ENCODE assay signal across 8 cellular contexts in genomic region chr1:63773496-63773814, GRCh38. TPM values are rescaled to one million over a fixed set of nuclear protein-coding genes. Genes with fewer than 3 reads are reported as not detected.
DNase-seq lines count a peak whose midpoint lies in the region; ATAC-seq and TF ChIP-seq lines count a peak whose summit lies in the region.

No MANE protein-coding gene starts in this region.

- H3K4me3 ChIP-seq in Caco-2 (ENCODE audit: low read depth, low read length), result peak overlapping the region; percentile 84
- peak overlapping the region; percentile 70 for H3K4me3 ChIP-seq in colonic mucosa

- peaks cover 12% of the 10 kb centered on the region for H3K4me1 Mint-ChIP-seq in Caco-2 (ENCODE audit: low read depth, unreplicated experiment)
- peaks cover 37% of the 10 kb centered on the region for H3K4me1 Mint-ChIP-seq in nephron progenitor cell

- H3K4me1 ChIP-seq in Caco-2 (peaks cover 13% of the 10 kb centered on the region), colonic mucosa (no peaks in the 10 kb centered on the region)

- H3K27ac ChIP-seq in colonic mucosa, result peak overlapping the region; percentile 67

- ATAC-seq in HG03521 (IDR thresholded peaks at IDR 0.05; ENCODE audit: unreplicated experiment) (peak; percentile 11), HG02970 (IDR thresholded peaks at IDR 0.05; ENCODE audit: low FRiP score, unreplicated experiment) (no peak)

- no peaks in the 10 kb centered on the region for H3K27me3 ChIP-seq in Caco-2 (replicated peaks; ENCODE audit: control insufficient read depth, insufficient read depth, low read length)
- H3K27me3 ChIP-seq in colonic mucosa, result no peaks in the 10 kb centered on the region

- H3K27ac Mint-ChIP-seq in Caco-2 (ENCODE audit: unreplicated experiment) (peak overlapping the region; percentile 77), nephron progenitor cell (no peak overlapping the region)

- POLR2A ChIA-PET in Caco-2 (lab: Charles Lee), result interaction anchor here (0.6 to 1.1 kb wide), 3 partner anchors 56 to 209 kb away, joined by 3 to 5 read pairs (median 3); no protein-coding TSS in a partner anchor

- DNase-seq in Caco-2, result no peak
- DNase-seq in colonic mucosa, result no peak
- no peak for DNase-seq in nephron progenitor cell
- no peak for DNase-seq in NCI-H2107 (lab: John Stamatoyannopoulos, UW)
- no peak for DNase-seq in NK-92 treated with Interleukin-12 subunit alpha and Interleukin-12 subunit beta, amount 100 ng/mL, for 24 hours (lab: John Stamatoyannopoulos, UW)
- no peak for DNase-seq in effector CD4-positive, alpha-beta T cell

- H3K9ac ChIP-seq in colonic mucosa (ENCODE audit: low read depth in 2 of 2, low read length in 2 of 2), result peak overlapping the region in 1 of 2 donors; percentile 61

- intact Hi-C loops in Caco-2 (cut with micrococcal nuclease; ENCODE audit: unreplicated experiment), result loop anchor here (1.0 to 10.0 kb wide), 5 partner anchors 56 to 469 kb away; no protein-coding TSS in a partner anchor
- intact Hi-C loops in colonic mucosa (cut with DNase I), result loop anchor here (10.0 kb wide), 2 partner anchors 79 to 141 kb away; no protein-coding TSS in a partner anchor

- no peaks in the 10 kb centered on the region for H3K9me3 Mint-ChIP-seq in Caco-2 (ENCODE audit: unreplicated experiment)
- no peaks in the 10 kb centered on the region for H3K9me3 Mint-ChIP-seq in nephron progenitor cell

- no peaks in the 10 kb centered on the region for H3K36me3 ChIP-seq in Caco-2 (ENCODE audit: control insufficient read depth, insufficient read depth, low read length)
- H3K36me3 ChIP-seq in colonic mucosa, result no peaks in the 10 kb centered on the region

- peak overlapping the region; percentile 91 for H3K4me3 Mint-ChIP-seq in Caco-2 (ENCODE audit: unreplicated experiment)
- peak overlapping the region; percentile 91 for H3K4me3 Mint-ChIP-seq in nephron progenitor cell

- no peaks in the 10 kb centered on the region for H3K27me3 Mint-ChIP-seq in Caco-2 (ENCODE audit: insufficient read depth, unreplicated experiment)
- peaks cover 26% of the 10 kb centered on the region for H3K27me3 Mint-ChIP-seq in nephron progenitor cell (ENCODE audit: low read depth, poor library complexity)

- BruUV-seq in Caco-2 (replicated peaks; lab: Mats Ljungman, UMichigan), result no TSS peak

- no peak for TF ChIP-seq CTCF in Caco-2 (IDR thresholded peaks at IDR 0.05; ENCODE audit: insufficient read depth in 1 of 2, low read depth in 1 of 2, low read length in 1 of 2, severe bottlenecking in 1 of 2, unreplicated experiment in 1 of 2)
- no peak for TF ChIP-seq CTCF in colonic mucosa (IDR thresholded peaks at IDR 0.05)
- TF ChIP-seq CTCF in nephron progenitor cell (IDR thresholded peaks at IDR 0.05), result no peak

- H3K36me3 Mint-ChIP-seq in Caco-2 (ENCODE audit: insufficient read depth, unreplicated experiment), result no peaks in the 10 kb centered on the region
- no peaks in the 10 kb centered on the region for H3K36me3 Mint-ChIP-seq in nephron progenitor cell (ENCODE audit: low read depth)

- H3K9me3 ChIP-seq in Caco-2 (no peaks in the 10 kb centered on the region), colonic mucosa (no peaks in the 10 kb centered on the region)

- CTCF ChIA-PET in Caco-2 (lab: Charles Lee), result interaction anchor here (0.9 to 2.4 kb wide), 5 partner anchors 82 to 390 kb away, joined by 3 to 9 read pairs (median 7); no protein-coding TSS in a partner anchor

RNA-seq across cellular contexts. Expression of gene ROR1, which starts 0.4 kb away (rescaled TPM):
- 37.2 TPM in 2 replicates for total RNA-seq in Caco-2 (2022)
- total RNA-seq in colonic mucosa, result 1 to 10 TPM; 5.1 to 6.8 TPM
